Comparison of ENCODE assay signal across 1 cellular context in genomic region chr2:197434541-197435513, GRCh38.
TF ChIP-seq lines count a peak whose summit lies in the region.

A gene with protein sequence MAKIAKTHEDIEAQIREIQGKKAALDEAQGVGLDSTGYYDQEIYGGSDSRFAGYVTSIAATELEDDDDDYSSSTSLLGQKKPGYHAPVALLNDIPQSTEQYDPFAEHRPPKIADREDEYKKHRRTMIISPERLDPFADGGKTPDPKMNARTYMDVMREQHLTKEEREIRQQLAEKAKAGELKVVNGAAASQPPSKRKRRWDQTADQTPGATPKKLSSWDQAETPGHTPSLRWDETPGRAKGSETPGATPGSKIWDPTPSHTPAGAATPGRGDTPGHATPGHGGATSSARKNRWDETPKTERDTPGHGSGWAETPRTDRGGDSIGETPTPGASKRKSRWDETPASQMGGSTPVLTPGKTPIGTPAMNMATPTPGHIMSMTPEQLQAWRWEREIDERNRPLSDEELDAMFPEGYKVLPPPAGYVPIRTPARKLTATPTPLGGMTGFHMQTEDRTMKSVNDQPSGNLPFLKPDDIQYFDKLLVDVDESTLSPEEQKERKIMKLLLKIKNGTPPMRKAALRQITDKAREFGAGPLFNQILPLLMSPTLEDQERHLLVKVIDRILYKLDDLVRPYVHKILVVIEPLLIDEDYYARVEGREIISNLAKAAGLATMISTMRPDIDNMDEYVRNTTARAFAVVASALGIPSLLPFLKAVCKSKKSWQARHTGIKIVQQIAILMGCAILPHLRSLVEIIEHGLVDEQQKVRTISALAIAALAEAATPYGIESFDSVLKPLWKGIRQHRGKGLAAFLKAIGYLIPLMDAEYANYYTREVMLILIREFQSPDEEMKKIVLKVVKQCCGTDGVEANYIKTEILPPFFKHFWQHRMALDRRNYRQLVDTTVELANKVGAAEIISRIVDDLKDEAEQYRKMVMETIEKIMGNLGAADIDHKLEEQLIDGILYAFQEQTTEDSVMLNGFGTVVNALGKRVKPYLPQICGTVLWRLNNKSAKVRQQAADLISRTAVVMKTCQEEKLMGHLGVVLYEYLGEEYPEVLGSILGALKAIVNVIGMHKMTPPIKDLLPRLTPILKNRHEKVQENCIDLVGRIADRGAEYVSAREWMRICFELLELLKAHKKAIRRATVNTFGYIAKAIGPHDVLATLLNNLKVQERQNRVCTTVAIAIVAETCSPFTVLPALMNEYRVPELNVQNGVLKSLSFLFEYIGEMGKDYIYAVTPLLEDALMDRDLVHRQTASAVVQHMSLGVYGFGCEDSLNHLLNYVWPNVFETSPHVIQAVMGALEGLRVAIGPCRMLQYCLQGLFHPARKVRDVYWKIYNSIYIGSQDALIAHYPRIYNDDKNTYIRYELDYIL (minus strand): TSS chr2:197435028. CDS start chr2:197434999, 29 bp downstream.

TF ChIP-seq in HepG2, 621 proteins besides CTCF, POLR2A, EP300 and RAD21 (continued from another document and continues in another):
- TF ChIP-seq, protein P1, sequence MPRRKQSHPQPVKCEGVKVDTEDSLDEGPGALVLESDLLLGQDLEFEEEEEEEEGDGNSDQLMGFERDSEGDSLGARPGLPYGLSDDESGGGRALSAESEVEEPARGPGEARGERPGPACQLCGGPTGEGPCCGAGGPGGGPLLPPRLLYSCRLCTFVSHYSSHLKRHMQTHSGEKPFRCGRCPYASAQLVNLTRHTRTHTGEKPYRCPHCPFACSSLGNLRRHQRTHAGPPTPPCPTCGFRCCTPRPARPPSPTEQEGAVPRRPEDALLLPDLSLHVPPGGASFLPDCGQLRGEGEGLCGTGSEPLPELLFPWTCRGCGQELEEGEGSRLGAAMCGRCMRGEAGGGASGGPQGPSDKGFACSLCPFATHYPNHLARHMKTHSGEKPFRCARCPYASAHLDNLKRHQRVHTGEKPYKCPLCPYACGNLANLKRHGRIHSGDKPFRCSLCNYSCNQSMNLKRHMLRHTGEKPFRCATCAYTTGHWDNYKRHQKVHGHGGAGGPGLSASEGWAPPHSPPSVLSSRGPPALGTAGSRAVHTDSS (CRISPR knock-in tag; conservative IDR thresholded peaks at IDR 0.05), result no peak
- TF ChIP-seq SETDB1 (CRISPR knock-in tag; IDR thresholded peaks at IDR 0.05; ENCODE audit: borderline replicate concordance), result peak; percentile 55; the same call in 1 of the 2 replicates
- no peak; the same call in 1 of the 2 replicates for TF ChIP-seq ZSCAN25 (CRISPR knock-in tag; IDR thresholded peaks at IDR 0.05)
- TF ChIP-seq ZNF646 (CRISPR knock-in tag; IDR thresholded peaks at IDR 0.05), result no peak
- TF ChIP-seq KAT8 (CRISPR knock-in tag; IDR thresholded peaks at IDR 0.05), result peak; percentile 96
- TF ChIP-seq ZSCAN30 (CRISPR knock-in tag; IDR thresholded peaks at IDR 0.05), result 0 out of 2 replicates have a peak, but pooled peaks have one; percentile 77
- peak; percentile 54; the same call in 1 of the 2 replicates for TF ChIP-seq ZNF782 (CRISPR knock-in tag; IDR thresholded peaks at IDR 0.05; ENCODE audit: borderline replicate concordance)
- TF ChIP-seq SMAD9 (CRISPR knock-in tag; IDR thresholded peaks at IDR 0.05), result no peak; the same call in 1 of the 2 replicates
- no peak for TF ChIP-seq TCF7L2 (IDR thresholded peaks at IDR 0.05; ENCODE audit: low read depth, low read length)
- no peak for TF ChIP-seq KLF12 (CRISPR knock-in tag; IDR thresholded peaks at IDR 0.05; ENCODE audit: borderline replicate concordance)
- TF ChIP-seq, protein P2, sequence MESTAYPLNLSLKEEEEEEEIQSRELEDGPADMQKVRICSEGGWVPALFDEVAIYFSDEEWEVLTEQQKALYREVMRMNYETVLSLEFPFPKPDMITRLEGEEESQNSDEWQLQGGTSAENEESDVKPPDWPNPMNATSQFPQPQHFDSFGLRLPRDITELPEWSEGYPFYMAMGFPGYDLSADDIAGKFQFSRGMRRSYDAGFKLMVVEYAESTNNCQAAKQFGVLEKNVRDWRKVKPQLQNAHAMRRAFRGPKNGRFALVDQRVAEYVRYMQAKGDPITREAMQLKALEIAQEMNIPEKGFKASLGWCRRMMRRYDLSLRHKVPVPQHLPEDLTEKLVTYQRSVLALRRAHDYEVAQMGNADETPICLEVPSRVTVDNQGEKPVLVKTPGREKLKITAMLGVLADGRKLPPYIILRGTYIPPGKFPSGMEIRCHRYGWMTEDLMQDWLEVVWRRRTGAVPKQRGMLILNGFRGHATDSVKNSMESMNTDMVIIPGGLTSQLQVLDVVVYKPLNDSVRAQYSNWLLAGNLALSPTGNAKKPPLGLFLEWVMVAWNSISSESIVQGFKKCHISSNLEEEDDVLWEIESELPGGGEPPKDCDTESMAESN (CRISPR knock-in tag; conservative IDR thresholded peaks at IDR 0.05), result peak; percentile 83; the same call in 1 of the 2 replicates
- no peak for TF ChIP-seq ZSCAN29 (CRISPR knock-in tag; conservative IDR thresholded peaks at IDR 0.05)
- TF ChIP-seq CBFB (CRISPR knock-in tag; IDR thresholded peaks at IDR 0.05), result peak; percentile 52; the same call in 1 of the 2 replicates
- TF ChIP-seq SAFB2 (CRISPR knock-in tag; IDR thresholded peaks at IDR 0.05; ENCODE audit: borderline replicate concordance, low read depth), result no peak; the same call in 1 of the 2 replicates
- no peak for TF ChIP-seq ZBTB1 (CRISPR knock-in tag; IDR thresholded peaks at IDR 0.05; ENCODE audit: borderline replicate concordance)
- peak; percentile 84; the same call in 1 of the 2 replicates for TF ChIP-seq YEATS4 (CRISPR knock-in tag; IDR thresholded peaks at IDR 0.05; ENCODE audit: borderline replicate concordance)
- no peak for TF ChIP-seq ZNF556 (CRISPR knock-in tag; IDR thresholded peaks at IDR 0.05; ENCODE audit: borderline replicate concordance)
- TF ChIP-seq PCBP2 (optimal IDR thresholded peaks at IDR 0.05; ENCODE audit: low read depth, low read length, poor library complexity, severe bottlenecking), result no peak
- TF ChIP-seq HOXA7 (CRISPR knock-in tag; IDR thresholded peaks at IDR 0.05), result no peak
- TF ChIP-seq HOXD1 (CRISPR knock-in tag; IDR thresholded peaks at IDR 0.05), result no peak
- TF ChIP-seq HMG20B (CRISPR knock-in tag; conservative IDR thresholded peaks at IDR 0.05), result no peak
- peak; percentile 91 for TF ChIP-seq GATAD1 (CRISPR knock-in tag; IDR thresholded peaks at IDR 0.05)
- no peak for TF ChIP-seq ZNF3 (CRISPR knock-in tag; IDR thresholded peaks at IDR 0.05)
- TF ChIP-seq HIC2 (CRISPR knock-in tag; IDR thresholded peaks at IDR 0.05; ENCODE audit: low read depth), result no peak
- TF ChIP-seq ARHGAP35 (CRISPR knock-in tag; IDR thresholded peaks at IDR 0.05; ENCODE audit: borderline replicate concordance), result no peak; the same call in 1 of the 2 replicates
- TF ChIP-seq ZSCAN20 (CRISPR knock-in tag; IDR thresholded peaks at IDR 0.05; ENCODE audit: borderline replicate concordance), result 0 out of 2 replicates have a peak, but pooled peaks have one; percentile 73
- no peak for TF ChIP-seq ZNF12 (CRISPR knock-in tag; IDR thresholded peaks at IDR 0.05)
- 0 out of 2 replicates have a peak, but pooled peaks have one; percentile 44 for TF ChIP-seq MTA1 (CRISPR knock-in tag; IDR thresholded peaks at IDR 0.05; ENCODE audit: borderline replicate concordance)
- TF ChIP-seq RCOR2 (CRISPR knock-in tag; IDR thresholded peaks at IDR 0.05), result no peak
- no peak for TF ChIP-seq ZNF282 (IDR thresholded peaks at IDR 0.05; ENCODE audit: partially characterized antibody)
- peak; percentile 94 for TF ChIP-seq ZNF350 (CRISPR knock-in tag; IDR thresholded peaks at IDR 0.05; ENCODE audit: borderline replicate concordance, low read depth)
- no peak for TF ChIP-seq PHF5A (CRISPR knock-in tag; IDR thresholded peaks at IDR 0.05; ENCODE audit: low read depth, unreplicated experiment)
- no peak for TF ChIP-seq HDAC6 (IDR thresholded peaks at IDR 0.05; ENCODE audit: low read depth, low read length)
- TF ChIP-seq NFRKB (IDR thresholded peaks at IDR 0.05), result peak; percentile 47; the same call in 1 of the 2 replicates
- peak; percentile 86 for TF ChIP-seq MED8 (CRISPR knock-in tag; IDR thresholded peaks at IDR 0.05; ENCODE audit: insufficient replicate concordance)
- TF ChIP-seq ZNF274 (CRISPR knock-in tag; IDR thresholded peaks at IDR 0.05), result peak; percentile 65; the same call in 1 of the 2 replicates
- TF ChIP-seq, protein P3, sequence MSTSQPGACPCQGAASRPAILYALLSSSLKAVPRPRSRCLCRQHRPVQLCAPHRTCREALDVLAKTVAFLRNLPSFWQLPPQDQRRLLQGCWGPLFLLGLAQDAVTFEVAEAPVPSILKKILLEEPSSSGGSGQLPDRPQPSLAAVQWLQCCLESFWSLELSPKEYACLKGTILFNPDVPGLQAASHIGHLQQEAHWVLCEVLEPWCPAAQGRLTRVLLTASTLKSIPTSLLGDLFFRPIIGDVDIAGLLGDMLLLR (CRISPR knock-in tag; IDR thresholded peaks at IDR 0.05), result peak; percentile 82; the same call in 1 of the 2 replicates
- TF ChIP-seq CBX1 (IDR thresholded peaks at IDR 0.05; ENCODE audit: low read depth), result no peak
- peak; percentile 80; the same call in 1 of the 2 replicates for TF ChIP-seq ZMAT3 (CRISPR knock-in tag; conservative IDR thresholded peaks at IDR 0.05)
- TF ChIP-seq, protein P4, sequence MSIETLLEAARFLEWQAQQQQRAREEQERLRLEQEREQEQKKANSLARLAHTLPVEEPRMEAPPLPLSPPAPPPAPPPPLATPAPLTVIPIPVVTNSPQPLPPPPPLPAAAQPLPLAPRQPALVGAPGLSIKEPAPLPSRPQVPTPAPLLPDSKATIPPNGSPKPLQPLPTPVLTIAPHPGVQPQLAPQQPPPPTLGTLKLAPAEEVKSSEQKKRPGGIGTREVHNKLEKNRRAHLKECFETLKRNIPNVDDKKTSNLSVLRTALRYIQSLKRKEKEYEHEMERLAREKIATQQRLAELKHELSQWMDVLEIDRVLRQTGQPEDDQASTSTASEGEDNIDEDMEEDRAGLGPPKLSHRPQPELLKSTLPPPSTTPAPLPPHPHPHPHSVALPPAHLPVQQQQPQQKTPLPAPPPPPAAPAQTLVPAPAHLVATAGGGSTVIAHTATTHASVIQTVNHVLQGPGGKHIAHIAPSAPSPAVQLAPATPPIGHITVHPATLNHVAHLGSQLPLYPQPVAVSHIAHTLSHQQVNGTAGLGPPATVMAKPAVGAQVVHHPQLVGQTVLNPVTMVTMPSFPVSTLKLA (IDR thresholded peaks at IDR 0.05), result peak; percentile 88
- TF ChIP-seq ERF (CRISPR knock-in tag; IDR thresholded peaks at IDR 0.05), result no peak
- TF ChIP-seq ISX (CRISPR knock-in tag; conservative IDR thresholded peaks at IDR 0.05), result no peak
- TF ChIP-seq CHCHD3 (CRISPR knock-in tag; IDR thresholded peaks at IDR 0.05), result 0 out of 2 replicates have a peak, but pooled peaks have one; percentile 36
- 0 out of 2 replicates have a peak, but pooled peaks have one; percentile 27 for TF ChIP-seq TGIF2 (CRISPR knock-in tag; IDR thresholded peaks at IDR 0.05)
- no peak for TF ChIP-seq MZF1 (CRISPR knock-in tag; IDR thresholded peaks at IDR 0.05; ENCODE audit: borderline replicate concordance)
- TF ChIP-seq TBX3 (IDR thresholded peaks at IDR 0.05; ENCODE audit: borderline replicate concordance), result peak; percentile 99
